ENCODE assay signal across 8 cellular contexts in genomic region chr7:99386584-99387238, GRCh38. TPM values are rescaled to one million over a fixed set of nuclear protein-coding genes. Genes with fewer than 3 reads are reported as not detected.
DNase-seq lines count a peak whose midpoint lies in the region; ATAC-seq and TF ChIP-seq lines count a peak whose summit lies in the region.

No MANE protein-coding gene starts in this region.

- intact Hi-C loops in Right ventricle myocardium superior (cut with DNase I), result no loop called here

- H3K27me3 ChIP-seq in BJ (ENCODE audit: control insufficient read depth, insufficient read depth, low read length), result no peaks in the 10 kb centered on the region

- DNase-seq in BJ (ENCODE audit: low read depth) (no peak), foreskin fibroblast (peak; percentile 25 to 64), Right ventricle myocardium superior (no peak)
- DNase-seq in stimulated activated CD4-positive, alpha-beta T cell treated with anti-CD3 and anti-CD28 coated beads, Interleukin-15, amount 100 ng/mL, for 24 hours, result no peak

- H3K36me3 ChIP-seq in BJ (ENCODE audit: control insufficient read depth, insufficient read depth, low read length), result peaks cover 31% of the 10 kb centered on the region

- H3K4me3 ChIP-seq in BJ (ENCODE audit: low read depth, low read length) (no peak overlapping the region), foreskin fibroblast (ENCODE audit: low read depth in 1 of 2, low read length in 2 of 2) (no peak overlapping the region)

- POLR2A ChIA-PET in BJ (lab: Charles Lee), result no interaction called here

- TF ChIP-seq CTCF in BJ (IDR thresholded peaks at IDR 0.05; ENCODE audit: insufficient read depth, low read depth, low read length) (peak; percentile 39; the same call in 1 of the 2 replicates), foreskin fibroblast (IDR thresholded peaks at IDR 0.05; ENCODE audit: low read depth, low read length) (peak; percentile 19)

- CTCF ChIA-PET in BJ (lab: Yijun Ruan, JAX), result interaction anchor here (0.5 to 1.5 kb wide), 4 partner anchors 10 to 73 kb away, joined by 3 to 4 read pairs (median 4); no protein-coding TSS in a partner anchor

- peak; percentile 57 for ATAC-seq in GM18861 (IDR thresholded peaks at IDR 0.05; ENCODE audit: unreplicated experiment)
- peak; percentile 50 for ATAC-seq in SK-N-SH treated with all-trans-retinoic acid at 6 μM for 48 hours
- no peak for ATAC-seq in GM21367 (IDR thresholded peaks at IDR 0.05; ENCODE audit: unreplicated experiment)
- no peak for ATAC-seq in HG03039 (IDR thresholded peaks at IDR 0.05; ENCODE audit: unreplicated experiment)
- no peak for ATAC-seq in Right ventricle myocardium superior (ENCODE audit: poor library complexity)

TF ChIP-seq in SK-N-SH treated with all-trans-retinoic acid at 6 μM for 48 hours, 23 proteins besides CTCF, POLR2A, EP300 and RAD21:
- TF ChIP-seq SNAI2 (CRISPR knock-in tag; IDR thresholded peaks at IDR 0.05), result no peak
- TF ChIP-seq POU6F1 (CRISPR knock-in tag; IDR thresholded peaks at IDR 0.05; ENCODE audit: borderline replicate concordance, low read depth), result no peak
- no peak for TF ChIP-seq PATZ1 (CRISPR knock-in tag; IDR thresholded peaks at IDR 0.05; ENCODE audit: borderline replicate concordance)
- no peak for TF ChIP-seq CSRNP3 (CRISPR knock-in tag; IDR thresholded peaks at IDR 0.05)
- no peak for TF ChIP-seq CSDC2 (CRISPR knock-in tag; IDR thresholded peaks at IDR 0.05)
- TF ChIP-seq CREB5 (CRISPR knock-in tag; IDR thresholded peaks at IDR 0.05; ENCODE audit: low read depth), result no peak
- no peak for TF ChIP-seq ZFP3 (CRISPR knock-in tag; IDR thresholded peaks at IDR 0.05)
- TF ChIP-seq GLIS3 (CRISPR knock-in tag; IDR thresholded peaks at IDR 0.05), result no peak
TF ChIP-seq in SK-N-SH treated with all-trans-retinoic acid at 6 μM for 48 hours: peak in this region for 0.

RNA-seq across cellular contexts. Expression of gene ARPC1B, which starts 12.2 kb away (rescaled TPM):
- polyA plus RNA-seq in BJ (2011; rRNA removed), result 209 and 642 TPM in 2 replicates
- 89.1 and 100 TPM in 2 replicates for polyA minus RNA-seq in BJ (2011; rRNA and poly(A)+ RNA removed)
- total RNA-seq in Right ventricle myocardium superior, result 40.6 TPM

RNA-seq across cellular contexts. Expression of gene PDAP1, which starts 21.7 kb away (rescaled TPM):
- 45.5 and 62.0 TPM in 2 replicates for polyA plus RNA-seq in BJ (2011; rRNA removed)
- polyA minus RNA-seq in BJ (2011; rRNA and poly(A)+ RNA removed), result 13.5 and 17.3 TPM in 2 replicates
- 97.7 TPM for total RNA-seq in Right ventricle myocardium superior

RNA-seq across cellular contexts. Expression of gene BUD31, which starts 22.1 kb away (rescaled TPM):
- 85.2 and 92.9 TPM in 2 replicates for polyA plus RNA-seq in BJ (2011; rRNA removed)
- polyA minus RNA-seq in BJ (2011; rRNA and poly(A)+ RNA removed), result 29.1 and 34.1 TPM in 2 replicates
- 31.5 TPM for total RNA-seq in Right ventricle myocardium superior

RNA-seq across cellular contexts. Expression of gene PTCD1, which starts 51.9 kb away (rescaled TPM):
- polyA plus RNA-seq in BJ (2011; rRNA removed), result 1.7 and 3.5 TPM in 2 replicates
- 1.7 and 2.4 TPM in 2 replicates for polyA minus RNA-seq in BJ (2011; rRNA and poly(A)+ RNA removed)
- 3.0 TPM for total RNA-seq in Right ventricle myocardium superior

RNA-seq across cellular contexts. Expression of gene CPSF4, which starts 52.0 kb away (rescaled TPM):
- polyA plus RNA-seq in BJ (2011; rRNA removed), result 33.6 and 40.1 TPM in 2 replicates
- polyA minus RNA-seq in BJ (2011; rRNA and poly(A)+ RNA removed), result 27.6 and 47.2 TPM in 2 replicates
- 19.9 TPM for total RNA-seq in Right ventricle myocardium superior

Comparison
In these comparisons a context has a peak if more than half of its experiments do, and no peak if none do; other contexts are left out.
1. DNase-seq: peak in foreskin fibroblast (2 of 2); none in BJ (single experiment), stimulated activated CD4-positive, alpha-beta T cell treated with anti-CD3 and anti-CD28 coated beads, Interleukin-15, amount 100 ng/mL, for 24 hours (single experiment) and Right ventricle myocardium superior (single experiment).
2. ATAC-seq: peak in GM18861 (single experiment) and SK-N-SH treated with all-trans-retinoic acid at 6 μM for 48 hours (single experiment); none in GM21367 (single experiment), HG03039 (single experiment) and Right ventricle myocardium superior (single experiment).